ENCODE assay signal across 1 cellular context in genomic region chr1:150067184-150068182, GRCh38.
TF ChIP-seq lines count a peak whose summit lies in the region.

TSS of gene VPS45 (plus strand) at chr1:150067776. CDS start at chr1:150067858, 82 bp downstream.

TF ChIP-seq in WTC11, 78 proteins besides CTCF, POLR2A, EP300 and RAD21 (continued from another document and continues in another):
- TF ChIP-seq ZSCAN18 (CRISPR knock-in tag; IDR thresholded peaks at IDR 0.05) = no peak
- TF ChIP-seq GTF2I (CRISPR knock-in tag; conservative IDR thresholded peaks at IDR 0.05) = no peak
- TF ChIP-seq CBFB (CRISPR knock-in tag; IDR thresholded peaks at IDR 0.05; ENCODE audit: low read depth) = no peak
- no peak for TF ChIP-seq PRDM15 (CRISPR knock-in tag; IDR thresholded peaks at IDR 0.05)
- no peak for TF ChIP-seq ATF6 (CRISPR knock-in tag; IDR thresholded peaks at IDR 0.05)
- TF ChIP-seq NR1H2 (CRISPR knock-in tag; IDR thresholded peaks at IDR 0.05) = no peak
- TF ChIP-seq ATF1 (CRISPR knock-in tag; IDR thresholded peaks at IDR 0.05) = no peak
- TF ChIP-seq ETV6 (CRISPR knock-in tag; IDR thresholded peaks at IDR 0.05) = peak; percentile 72
- no peak for TF ChIP-seq ZNF425 (CRISPR knock-in tag; conservative IDR thresholded peaks at IDR 0.05)
- no peak for TF ChIP-seq CDX4 (CRISPR knock-in tag; IDR thresholded peaks at IDR 0.05; ENCODE audit: borderline replicate concordance)
- peak; percentile 12 for TF ChIP-seq TEAD1 (CRISPR knock-in tag; IDR thresholded peaks at IDR 0.05)
- 0 out of 2 replicates have a peak, but pooled peaks have one; percentile 24 for TF ChIP-seq HMGXB4 (CRISPR knock-in tag; IDR thresholded peaks at IDR 0.05)
- TF ChIP-seq ELF4 (CRISPR knock-in tag; IDR thresholded peaks at IDR 0.05; ENCODE audit: low read depth) = no peak
- TF ChIP-seq IRF1 (CRISPR knock-in tag; IDR thresholded peaks at IDR 0.05) = no peak
- no peak for TF ChIP-seq ZNF219 (CRISPR knock-in tag; IDR thresholded peaks at IDR 0.05; ENCODE audit: borderline replicate concordance)
- no peak for TF ChIP-seq OVOL2 (CRISPR knock-in tag; IDR thresholded peaks at IDR 0.05; ENCODE audit: borderline replicate concordance)
- TF ChIP-seq SMAD3 (CRISPR knock-in tag; IDR thresholded peaks at IDR 0.05; ENCODE audit: borderline replicate concordance) = 0 out of 2 replicates have a peak, but pooled peaks have one; percentile 67
- TF ChIP-seq CREB1 (CRISPR knock-in tag; IDR thresholded peaks at IDR 0.05) = no peak
- TF ChIP-seq GABPB1 (CRISPR knock-in tag; IDR thresholded peaks at IDR 0.05) = peak; percentile 84
- no peak for TF ChIP-seq FOXP4 (CRISPR knock-in tag; IDR thresholded peaks at IDR 0.05)
- no peak; the same call in 1 of the 2 replicates for TF ChIP-seq E2F5 (CRISPR knock-in tag; IDR thresholded peaks at IDR 0.05)
- TF ChIP-seq ZNF671 (CRISPR knock-in tag; IDR thresholded peaks at IDR 0.05) = no peak
- no peak for TF ChIP-seq RORB (CRISPR knock-in tag; IDR thresholded peaks at IDR 0.05)
- TF ChIP-seq PREB (CRISPR knock-in tag; IDR thresholded peaks at IDR 0.05; ENCODE audit: borderline replicate concordance) = no peak
- TF ChIP-seq ZNF232 (CRISPR knock-in tag; IDR thresholded peaks at IDR 0.05) = peak; percentile 70; the same call in 1 of the 2 replicates
- no peak for TF ChIP-seq NFATC4 (CRISPR knock-in tag; IDR thresholded peaks at IDR 0.05)
- TF ChIP-seq ZNF121 (CRISPR knock-in tag; IDR thresholded peaks at IDR 0.05) = no peak
- TF ChIP-seq NFYB (CRISPR knock-in tag; conservative IDR thresholded peaks at IDR 0.05; ENCODE audit: low read depth) = no peak
- TF ChIP-seq FOXK1 (CRISPR knock-in tag; IDR thresholded peaks at IDR 0.05) = no peak; the same call in 1 of the 2 replicates
- TF ChIP-seq MXD4 (CRISPR knock-in tag; IDR thresholded peaks at IDR 0.05; ENCODE audit: borderline replicate concordance) = no peak
- 0 out of 2 replicates have a peak, but pooled peaks have one; percentile 37 for TF ChIP-seq CREM (CRISPR knock-in tag; IDR thresholded peaks at IDR 0.05)
- TF ChIP-seq ZBTB43 (CRISPR knock-in tag; IDR thresholded peaks at IDR 0.05) = no peak
- TF ChIP-seq ESRRA (CRISPR knock-in tag; IDR thresholded peaks at IDR 0.05; ENCODE audit: borderline replicate concordance) = 0 out of 2 replicates have a peak, but pooled peaks have one; percentile 35
- TF ChIP-seq MLX (CRISPR knock-in tag; IDR thresholded peaks at IDR 0.05) = no peak
- no peak; the same call in 1 of the 2 replicates for TF ChIP-seq SMAD4 (CRISPR knock-in tag; IDR thresholded peaks at IDR 0.05)
- TF ChIP-seq HMGA2 (CRISPR knock-in tag; IDR thresholded peaks at IDR 0.05) = no peak
